8 cellular contexts compared by ENCODE assay signal in the genomic region with DNA sequence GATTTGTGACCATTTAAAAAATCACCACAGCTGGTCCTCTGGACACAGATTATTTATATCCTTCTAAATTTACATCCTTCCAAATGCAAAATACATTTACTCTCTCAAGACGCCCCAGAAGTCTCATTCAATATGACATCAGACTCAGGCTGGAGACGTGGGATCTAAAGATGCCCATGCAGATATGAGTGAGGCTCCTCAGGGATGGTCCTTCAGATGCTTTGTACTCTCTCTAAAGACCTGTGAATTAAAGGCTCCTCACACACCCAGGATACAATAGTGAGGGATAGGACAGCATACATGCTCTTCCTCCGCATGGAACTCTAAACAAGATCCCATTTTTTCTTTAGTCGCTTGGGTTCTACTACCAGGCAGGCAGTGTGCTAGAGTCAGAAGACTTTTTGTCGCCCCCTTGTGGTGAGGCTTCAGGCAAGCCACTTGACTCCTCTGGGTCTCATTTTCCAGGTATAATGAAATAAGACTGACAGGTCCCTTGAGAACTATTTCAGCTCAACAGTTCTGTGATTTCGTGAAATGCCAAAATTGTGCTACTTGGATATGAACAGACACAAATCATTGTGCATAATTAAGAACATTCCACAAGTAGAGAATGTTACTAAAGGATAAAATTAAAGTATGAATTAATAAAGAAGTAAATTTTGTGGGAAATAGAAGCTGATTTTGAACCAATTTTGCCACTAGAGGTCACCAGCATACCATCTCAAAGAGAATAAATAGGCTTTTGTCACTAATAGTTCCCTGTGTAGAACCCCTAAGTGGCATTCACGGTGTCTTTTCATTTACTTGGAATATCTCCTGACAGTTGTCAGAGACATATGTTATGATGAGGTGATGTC. TPM values are rescaled to one million over a fixed set of nuclear protein-coding genes. Genes with fewer than 3 reads are reported as not detected.
DNase-seq lines count a peak whose midpoint lies in the region; ATAC-seq and TF ChIP-seq lines count a peak whose summit lies in the region.

No MANE protein-coding gene starts in this region.

- peak; percentile 78 for DNase-seq in activated gamma-delta T cell treated with Interleukin-2 at 50 U/mL for 16 hours
- no peak for DNase-seq in activated gamma-delta T cell (lab: John Stamatoyannopoulos, UW)
- DNase-seq in NCI-H1436 (lab: John Stamatoyannopoulos, UW), result peak; percentile 91
- DNase-seq in T-helper 1 cell, result peak; percentile 40 to 73 (median 66)
- peak; percentile 50 for DNase-seq in amniotic stem cell (lab: John Stamatoyannopoulos, UW)
- DNase-seq in left ventricle myocardium superior, result peak; percentile 59
- DNase-seq in sigmoid colon, result peak; percentile 85

- no peaks in the 10 kb centered on the region for H3K9me3 ChIP-seq in sigmoid colon

- peak; percentile 16 to 78 (median 54) for TF ChIP-seq CTCF in sigmoid colon (IDR thresholded peaks at IDR 0.05)

- TF ChIP-seq EP300 in sigmoid colon (IDR thresholded peaks at IDR 0.05), result no peak

- no peaks in the 10 kb centered on the region for H3K27me3 ChIP-seq in sigmoid colon

- no peaks in the 10 kb centered on the region for H3K4me1 ChIP-seq in sigmoid colon

- no peak for TF ChIP-seq POLR2A in sigmoid colon (IDR thresholded peaks at IDR 0.05)

- ATAC-seq in HG02870 (IDR thresholded peaks at IDR 0.05; ENCODE audit: unreplicated experiment) (peak; percentile 89), left ventricle myocardium superior (peak; percentile 90)

- intact Hi-C loops in left ventricle myocardium superior (cut with micrococcal nuclease), result loop anchor here (5.0 kb wide), 1 partner anchor 253 kb away; no protein-coding TSS in a partner anchor
- intact Hi-C loops in sigmoid colon (cut with DNase I), result loop anchor here (1.0 to 10.0 kb wide), 4 partner anchors 245 to 625 kb away; no protein-coding TSS in a partner anchor

- WGBS in sigmoid colon, 2 donors, result 39 to 43% methylated on average over 7 of the region's 7 CpGs

- no peaks in the 10 kb centered on the region for H3K36me3 ChIP-seq in sigmoid colon

- H3K27ac ChIP-seq in sigmoid colon, result no peak overlapping the region

- no peak overlapping the region for H3K4me3 ChIP-seq in sigmoid colon

RNA-seq across cellular contexts. Expression of a gene that starts 13.6 kb away (rescaled TPM):
- total RNA-seq in left ventricle myocardium superior (76.9 TPM), sigmoid colon (10 to 100 TPM; 55.9 to 74.2 (median 65.5) TPM)
- polyA plus RNA-seq in sigmoid colon, result 100 to 1,000 TPM in 1 of 3 donors, 10 to 100 TPM in 2; 51.8 to 159 (median 98.5) TPM
